ENCODE assay signal across 8 cellular contexts in genomic region chr13:48234652-48235099, GRCh38. TPM values are rescaled to one million over a fixed set of nuclear protein-coding genes. Genes with fewer than 3 reads are reported as not detected.
A peak's percentile ranks its signal among the peaks of the same experiment; 100 is the strongest.
DNase-seq lines count a peak whose midpoint lies in the region; FAIRE-seq and TF ChIP-seq lines count a peak whose summit lies in the region.

No MANE protein-coding gene starts in this region.

- peaks cover 16% of the 10 kb centered on the region for H3K27me3 Mint-ChIP-seq in activated CD4-positive, alpha-beta T cell treated with anti-CD3 and anti-CD28 coated beads, Interleukin-2, amount 10 ng/mL, durations not matched to agents 24 days and 14 days
- H3K27me3 Mint-ChIP-seq in astrocyte (ENCODE audit: low read depth, unreplicated experiment), result no peaks in the 10 kb centered on the region

- no peak for TF ChIP-seq CTCF in astrocyte (IDR thresholded peaks at IDR 0.05; ENCODE audit: insufficient read depth, low read depth, low read length)
- no peak for TF ChIP-seq CTCF in testis (IDR thresholded peaks at IDR 0.05)

- peak overlapping the region; percentile 88 for H3K4me2 ChIP-seq in astrocyte (ENCODE audit: low read length)

- peak overlapping the region; percentile 55 for H3K27ac Mint-ChIP-seq in activated CD4-positive, alpha-beta T cell treated with anti-CD3 and anti-CD28 coated beads, Interleukin-2, amount 10 ng/mL, durations not matched to agents 24 days and 14 days
- H3K27ac Mint-ChIP-seq in astrocyte (ENCODE audit: unreplicated experiment), result peak overlapping the region; percentile 87

- H3K4me3 ChIP-seq in astrocyte (ENCODE audit: insufficient read depth, low read depth, low read length), result peak overlapping the region; percentile 86
- H3K4me3 ChIP-seq in testis, result peak overlapping the region; percentile 98 to 100

- H3K36me3 ChIP-seq in astrocyte (ENCODE audit: insufficient read depth, low read length) (no peaks in the 10 kb centered on the region), testis (ENCODE audit: low read depth, missing control alignments) (no peaks in the 10 kb centered on the region)

- peaks cover 14% of the 10 kb centered on the region for H3K4me1 ChIP-seq in astrocyte (ENCODE audit: insufficient read depth, low read length)
- H3K4me1 ChIP-seq in testis, result peaks cover 23% of the 10 kb centered on the region

- H3K36me3 Mint-ChIP-seq in activated CD4-positive, alpha-beta T cell treated with anti-CD3 and anti-CD28 coated beads, Interleukin-2, amount 10 ng/mL, durations not matched to agents 24 days and 14 days (ENCODE audit: low read depth), result peaks cover 21% of the 10 kb centered on the region
- H3K36me3 Mint-ChIP-seq in astrocyte (ENCODE audit: low read depth, unreplicated experiment), result peaks cover 2% of the 10 kb centered on the region

- no peak overlapping the region for H2AFZ ChIP-seq in astrocyte (ENCODE audit: low read depth, low read length)

- 3 to 8% methylated on average over 4 of the region's 4 CpGs for WGBS in testis, 2 donors

- H3K4me3 Mint-ChIP-seq in activated CD4-positive, alpha-beta T cell treated with anti-CD3 and anti-CD28 coated beads, Interleukin-2, amount 10 ng/mL, durations not matched to agents 24 days and 14 days, result peak overlapping the region; percentile 61
- peak overlapping the region; percentile 99 for H3K4me3 Mint-ChIP-seq in astrocyte (ENCODE audit: unreplicated experiment)

- H3K27me3 ChIP-seq in astrocyte (ENCODE audit: insufficient read depth, low read length) (no peaks in the 10 kb centered on the region), layer of hippocampus (ENCODE audit: control insufficient read depth, insufficient read depth, low read length) (no peaks in the 10 kb centered on the region), testis (no peaks in the 10 kb centered on the region)

- H3K9me3 ChIP-seq in astrocyte (ENCODE audit: insufficient read depth, low read depth, low read length), result no peaks in the 10 kb centered on the region
- no peaks in the 10 kb centered on the region for H3K9me3 ChIP-seq in testis

- H3K4me1 Mint-ChIP-seq in activated CD4-positive, alpha-beta T cell treated with anti-CD3 and anti-CD28 coated beads, Interleukin-2, amount 10 ng/mL, durations not matched to agents 24 days and 14 days, result peaks cover 35% of the 10 kb centered on the region
- peaks cover 27% of the 10 kb centered on the region for H3K4me1 Mint-ChIP-seq in astrocyte (ENCODE audit: low read depth, unreplicated experiment)

- H4K20me1 ChIP-seq in astrocyte (ENCODE audit: insufficient read depth, low read length), result peaks cover 32% of the 10 kb centered on the region

- DNase-seq in activated CD4-positive, alpha-beta T cell treated with anti-CD3 and anti-CD28 coated beads, Interleukin-2, amount 10 ng/mL, durations not matched to agents 24 days and 14 days, result peak; percentile 21
- no peak for DNase-seq in activated CD4-positive, alpha-beta T cell treated with anti-CD3 and anti-CD28 coated beads, Interleukin-2, amount 50 U/mL, for 4 hours
- DNase-seq in astrocyte (ENCODE audit: low read depth) (no peak), testis (no peak), A172 (ENCODE audit: low spot score) (no peak)
- DNase-seq in stimulated activated CD4-positive, alpha-beta T cell treated with anti-CD3 and anti-CD28 coated beads, Interleukin-2, amount 100 ng/mL, for 48 hours, result no peak
- DNase-seq in activated CD4-positive, alpha-beta T cell treated with anti-CD3 and anti-CD28 coated beads for 1 hour, result no peak

- peak overlapping the region; percentile 94 for H3K9ac ChIP-seq in astrocyte (ENCODE audit: low read length)

- peaks cover 65% of the 10 kb centered on the region for H3K79me2 ChIP-seq in astrocyte (ENCODE audit: insufficient read depth, low read length)

- H3K27ac ChIP-seq in astrocyte (ENCODE audit: low read depth, low read length) (peak overlapping the region; percentile 86), layer of hippocampus (ENCODE audit: low read depth, low read length) (peak overlapping the region; percentile 71), testis (peak overlapping the region; percentile 100)

- no peak for TF ChIP-seq POLR2A in testis (IDR thresholded peaks at IDR 0.05)

- intact Hi-C loops in activated CD4-positive, alpha-beta T cell treated with anti-CD3 and anti-CD28 coated beads, Interleukin-2, amount 10 ng/mL, durations not matched to agents 24 days and 14 days (cut with micrococcal nuclease), result loop anchor here (1.0 to 10.0 kb wide), 5 partner anchors 13 to 348 kb away; partner anchors contain the start of gene NUDT15
- intact Hi-C loops in testis (cut with DNase I; ENCODE audit: low total_unique reads), result no loop called here

- H3K9me3 Mint-ChIP-seq in activated CD4-positive, alpha-beta T cell treated with anti-CD3 and anti-CD28 coated beads, Interleukin-2, amount 10 ng/mL, durations not matched to agents 24 days and 14 days, result no peaks in the 10 kb centered on the region
- no peaks in the 10 kb centered on the region for H3K9me3 Mint-ChIP-seq in astrocyte (ENCODE audit: unreplicated experiment)

- FAIRE-seq in astrocyte (lab: Jason Lieb, UNC), result no peak

RNA-seq across cellular contexts. Expression of gene ITM2B, which starts 1.7 kb away (rescaled TPM):
- 51.7 and 53.1 TPM in 2 replicates for total RNA-seq in activated CD4-positive, alpha-beta T cell treated with anti-CD3 and anti-CD28 coated beads, Interleukin-2, amount 10 ng/mL, durations not matched to agents 24 days and 14 days
- total RNA-seq in astrocyte (358 and 418 TPM in 2 replicates), testis (100 to 1,000 TPM; 330 to 351 TPM)
- 588 TPM for polyA plus RNA-seq in testis (ENCODE audit: insufficient read depth, low read depth, low replicate concordance)
- total RNA-seq in A172 (2014; rRNA removed; shearing (Covaris generic)), result 147 and 160 TPM in 2 replicates
